ENCODE assay signal across 8 cellular contexts in the genomic region with DNA sequence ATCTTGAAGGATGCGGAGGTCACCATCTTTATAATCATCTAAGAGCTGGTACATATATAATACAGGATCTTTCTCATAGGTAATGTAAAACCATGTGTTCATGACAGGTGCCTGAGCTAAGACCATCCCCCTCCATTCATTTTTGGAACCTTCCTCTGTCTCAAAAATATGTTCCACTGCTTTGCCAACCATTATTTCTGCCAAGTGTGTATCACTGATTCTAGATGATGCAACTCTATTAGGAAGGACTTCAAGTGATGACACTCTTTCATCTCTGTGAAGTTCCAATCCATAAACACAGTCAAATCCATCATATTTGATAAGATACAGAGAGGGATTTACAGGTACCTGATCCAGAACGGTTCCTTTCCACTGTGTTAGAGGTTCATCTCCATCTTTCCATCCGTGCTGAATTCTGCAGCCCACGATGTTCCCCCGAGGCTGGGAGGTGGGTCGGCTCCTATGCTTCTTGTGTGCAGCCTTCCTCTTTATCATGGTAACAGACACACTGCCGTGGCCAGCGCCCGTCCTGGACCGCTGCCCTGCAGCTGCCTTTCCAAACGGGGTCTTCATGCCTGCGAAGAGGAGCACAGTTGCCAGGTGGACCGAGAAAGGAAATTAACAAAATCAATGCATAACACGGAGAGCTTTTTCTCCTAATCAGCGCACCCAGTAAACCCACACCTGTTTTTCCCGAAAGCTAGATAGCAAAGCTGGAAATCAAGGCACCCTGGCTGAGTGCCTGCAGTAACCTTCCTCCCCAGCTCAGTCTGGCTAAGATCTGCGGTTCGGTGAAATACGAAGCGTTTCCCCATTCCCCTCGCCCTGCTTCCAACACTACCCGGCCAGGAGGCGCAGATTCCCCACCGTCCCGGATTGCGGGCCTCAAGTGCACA. TPM values are rescaled to one million over a fixed set of nuclear protein-coding genes. Genes with fewer than 3 reads are reported as not detected.
DNase-seq lines count a peak whose midpoint lies in the region; ATAC-seq, FAIRE-seq and TF ChIP-seq lines count a peak whose summit lies in the region.

No MANE protein-coding gene starts in this region.

- intact Hi-C loops in breast epithelium (cut with DNase I; ENCODE audit: low total_unique reads) = no loop called here
- intact Hi-C loops in HepG2 (cut with micrococcal nuclease; ENCODE audit: unreplicated experiment) = loop anchor here (10.0 kb wide), 1 partner anchor 130 kb away; a partner anchor contains a TSS

- no peak for ATAC-seq in CD4-positive, CD25-positive, alpha-beta regulatory T cell (ENCODE audit: low read depth in 2 of 2)
- ATAC-seq in HG03064 (IDR thresholded peaks at IDR 0.05; ENCODE audit: low read depth, unreplicated experiment) (peak; percentile 19), HepG2 (peak; percentile 44), HG02759 (IDR thresholded peaks at IDR 0.05; ENCODE audit: unreplicated experiment) (no peak)

- no peak for TF ChIP-seq POLR2A in breast epithelium (IDR thresholded peaks at IDR 0.05)
- no peak; a peak in 1 of 4 replicates for TF ChIP-seq POLR2A in HepG2 (IDR thresholded peaks at IDR 0.05; ENCODE audit: insufficient read depth in 1 of 2, low read depth in 2 of 2, low read length in 2 of 2)

- H3K9me3 ChIP-seq in CD4-positive, CD25-positive, alpha-beta regulatory T cell (ENCODE audit: control insufficient read depth in 2 of 2, low read length in 2 of 2) = no peaks in the 10 kb centered on the region
- H3K9me3 ChIP-seq in breast epithelium (no peaks in the 10 kb centered on the region), HepG2 (ENCODE audit: low read length) (no peaks in the 10 kb centered on the region)

- no peak for DNase-seq in CD4-positive, CD25-positive, alpha-beta regulatory T cell
- DNase-seq in breast epithelium (ENCODE audit: low spot score in 2 of 2) (no peak), HepG2 (ENCODE audit: low spot score) (no peak), superior temporal gyrus (ENCODE audit: extremely low spot score) (peak; percentile 16), HCEC 1CT (no peak), NCI-H187 treated with DMSO at 0.1 percent for 48 hours (lab: John Stamatoyannopoulos, UW) (no peak)

- no peaks in the 10 kb centered on the region for H3K27me3 Mint-ChIP-seq in CD4-positive, CD25-positive, alpha-beta regulatory T cell

- H3K36me3 Mint-ChIP-seq in CD4-positive, CD25-positive, alpha-beta regulatory T cell = no peaks in the 10 kb centered on the region

- CTCF ChIA-PET in HepG2 (lab: Yijun Ruan, JAX; ENCODE audit: low intra/inter-chr PET ratio, low total read pairs) = no interaction called here

- peaks cover 0 to 49% (median 36%) of the 10 kb centered on the region in 4 donors for H3K4me1 Mint-ChIP-seq in CD4-positive, CD25-positive, alpha-beta regulatory T cell

- 40% methylated on average over 3 of the region's 26 CpGs for WGBS in HepG2 (ENCODE audit: low lambda C conversion rate)

- H3K36me3 ChIP-seq in CD4-positive, CD25-positive, alpha-beta regulatory T cell (ENCODE audit: control insufficient read depth, insufficient read depth, low read length) = no peaks in the 10 kb centered on the region
- H3K36me3 ChIP-seq in breast epithelium (no peaks in the 10 kb centered on the region), HepG2 (replicated peaks in 1 of 2; ENCODE audit: control insufficient read depth in 1 of 2, insufficient read depth in 2 of 2, low read length in 2 of 2) (0 out of 5 replicates have a peak, but pooled peaks cover 0 to 3% of the 10 kb centered on the region in 2 experiments)

- H3K27ac Mint-ChIP-seq in CD4-positive, CD25-positive, alpha-beta regulatory T cell = peak overlapping the region; percentile 76 to 97 (median 94)

- TSS peak; percentile 62 for BruUV-seq in HepG2 (replicated peaks; lab: Mats Ljungman, UMichigan)

- TF ChIP-seq CTCF in breast epithelium (IDR thresholded peaks at IDR 0.05) = no peak
- TF ChIP-seq CTCF in HepG2 (CRISPR knock-in tag; IDR thresholded peaks at IDR 0.05) = no peak

- H3K4me1 ChIP-seq in CD4-positive, CD25-positive, alpha-beta regulatory T cell (ENCODE audit: control insufficient read depth, insufficient read depth, low read length, poor library complexity, severe bottlenecking) = peaks cover 5% of the 10 kb centered on the region
- H3K4me1 ChIP-seq in breast epithelium (no peaks in the 10 kb centered on the region), HepG2 (ENCODE audit: insufficient read depth, low read length) (peaks cover 26% of the 10 kb centered on the region)

- H3K4me2 ChIP-seq in HepG2 (ENCODE audit: low read depth, low read length) = peak overlapping the region; percentile 70

- TF ChIP-seq EP300 in HepG2 (IDR thresholded peaks at IDR 0.05; ENCODE audit: low read depth in 2 of 2, low read length in 2 of 2) = no peak
- TF ChIP-seq EP300 in HepG2 (CRISPR knock-in tag; IDR thresholded peaks at IDR 0.05; ENCODE audit: borderline replicate concordance) = no peak

- no peak for FAIRE-seq in HepG2 (lab: Jason Lieb, UNC)

- no peaks in the 10 kb centered on the region for H3K9me3 Mint-ChIP-seq in CD4-positive, CD25-positive, alpha-beta regulatory T cell

- H3K4me3 Mint-ChIP-seq in CD4-positive, CD25-positive, alpha-beta regulatory T cell = peak overlapping the region; percentile 85 to 94 (median 90)

- POLR2A ChIA-PET in HepG2 (lab: Yijun Ruan, JAX) = interaction anchor here (1.2 kb wide), 1 partner anchor 16 kb away, joined by 5 read pairs; no protein-coding TSS in a partner anchor

- H3K4me3 ChIP-seq in CD4-positive, CD25-positive, alpha-beta regulatory T cell (ENCODE audit: low read depth, low read length) = peak overlapping the region; percentile 48
- H3K4me3 ChIP-seq in breast epithelium (peak overlapping the region; percentile 62 to 77 (median 62)), HepG2 (replicated peaks in 1 of 3; ENCODE audit: insufficient read depth in 1 of 3, low read depth in 2 of 3, low read length in 3 of 3) (peak overlapping the region; percentile 79 to 88 (median 85))

- H3K27me3 ChIP-seq in CD4-positive, CD25-positive, alpha-beta regulatory T cell (ENCODE audit: control insufficient read depth, insufficient read depth, low read length) = no peaks in the 10 kb centered on the region
- H3K27me3 ChIP-seq in breast epithelium (peaks cover 0 to 51% of the 10 kb centered on the region in 2 donors), HepG2 (ENCODE audit: control insufficient read depth in 1 of 2, insufficient read depth in 2 of 2, low read length in 2 of 2) (no peaks in the 10 kb centered on the region)

- no peak for TF ChIP-seq RAD21 in HepG2 (CRISPR knock-in tag; IDR thresholded peaks at IDR 0.05)

- H3K79me2 ChIP-seq in HepG2 (ENCODE audit: insufficient read depth, low read length) = no peaks in the 10 kb centered on the region

- H3K27ac ChIP-seq in CD4-positive, CD25-positive, alpha-beta regulatory T cell (ENCODE audit: insufficient read depth, low read length, poor library complexity, severe bottlenecking) = peak overlapping the region; percentile 47
- H3K27ac ChIP-seq in breast epithelium (peak overlapping the region; percentile 75 to 86), HepG2 (ENCODE audit: extremely low read length, insufficient read depth, low read length) (peak overlapping the region; percentile 83)

- H3K9ac ChIP-seq in HepG2 (ENCODE audit: insufficient read depth, low read depth, low read length) = peak overlapping the region; percentile 77

- in situ Hi-C loops in HepG2 (cut with HindIII; ENCODE audit: extremely low pct_ligation_motif_present, low pct_unique_long_range_greater_than_20kb) = loop anchor here (25.0 kb wide), 1 partner anchor 182 kb away; no protein-coding TSS in a partner anchor

- H4K20me1 ChIP-seq in HepG2 (ENCODE audit: insufficient read depth, low read length) = no peaks in the 10 kb centered on the region

- H2AFZ ChIP-seq in HepG2 (ENCODE audit: low read length) = no peak overlapping the region

TF ChIP-seq in HepG2, 621 proteins besides CTCF, POLR2A, EP300 and RAD21:
- TF ChIP-seq JUN (CRISPR knock-in tag; IDR thresholded peaks at IDR 0.05) (no peak), NONO (IDR thresholded peaks at IDR 0.05) (no peak), NONO (CRISPR knock-in tag; conservative IDR thresholded peaks at IDR 0.05) (no peak), ZNF775 (CRISPR knock-in tag; IDR thresholded peaks at IDR 0.05; ENCODE audit: borderline replicate concordance) (no peak), ZNF501 (CRISPR knock-in tag; IDR thresholded peaks at IDR 0.05) (0 out of 2 replicates have a peak, but pooled peaks have one; percentile 13)
TF ChIP-seq in HepG2: peak in this region for 1.

RNA-seq across cellular contexts. Expression of a gene that starts 0.7 kb away (rescaled TPM):
- total RNA-seq in CD4-positive, CD25-positive, alpha-beta regulatory T cell = 6.9 TPM
- polyA plus RNA-seq in CD4-positive, CD25-positive, alpha-beta regulatory T cell = 1 to 10 TPM; 4.4 to 5.9 (median 5.7) TPM
- total RNA-seq in breast epithelium (10 to 100 TPM; 13.4 to 17.1 (median 13.8) TPM), HepG2 (2016; rRNA removed; fragmentation: Illumina TruSeq; extraction: Trizol) (5.2 and 8.4 TPM in 2 replicates)
- total RNA-seq in HepG2 (2016; cell fraction: cytosol; rRNA removed; fragmentation: Illumina TruSeq; extraction: Trizol; ENCODE audit: low read depth) = 1.9 and 3.2 TPM in 2 replicates
- 5.2 and 9.7 TPM in 2 replicates for total RNA-seq in HepG2 (2016; cell fraction: insoluble cytoplasmic fraction; rRNA removed; fragmentation: Illumina TruSeq; extraction: Trizol)
- 4.0 and 4.3 TPM in 2 replicates for total RNA-seq in HepG2 (2016; cell fraction: membrane; rRNA removed; fragmentation: Illumina TruSeq; extraction: Trizol)
- 21.3 and 21.8 TPM in 2 replicates for total RNA-seq in HepG2 (2016; cell fraction: nucleus; rRNA removed; fragmentation: Illumina TruSeq; extraction: Trizol)
- polyA plus RNA-seq in HepG2 (2011; rRNA removed) = 8.8 TPM in 2 replicates
- 3.2 and 3.5 TPM in 2 replicates for polyA plus RNA-seq in HepG2 (2011; cell fraction: cytosol; rRNA removed)
- 33.1 and 35.0 TPM in 2 replicates for polyA plus RNA-seq in HepG2 (2011; cell fraction: nucleus; rRNA removed)
- 6.3 and 6.6 TPM in 2 replicates for polyA plus RNA-seq in HepG2 (2012)
- 1.5 and 2.0 TPM in 2 replicates for polyA plus RNA-seq in HepG2 (2016; cell fraction: cytosol; fragmentation: Illumina TruSeq; extraction: Trizol; ENCODE audit: low read depth)
- 5.2 TPM in 2 replicates for polyA plus RNA-seq in HepG2 (2016; cell fraction: insoluble cytoplasmic fraction; fragmentation: Illumina TruSeq; extraction: Trizol; ENCODE audit: low read depth)
- 4.0 and 4.6 TPM in 2 replicates for polyA plus RNA-seq in HepG2 (2016; cell fraction: membrane; fragmentation: Illumina TruSeq; extraction: Trizol; ENCODE audit: low read depth)
- polyA plus RNA-seq in HepG2 (2016; cell fraction: nucleus; fragmentation: Illumina TruSeq; extraction: Trizol; ENCODE audit: insufficient read depth, low read depth) = 27.1 and 27.9 TPM in 2 replicates
- 5.8 and 6.1 TPM in 2 replicates for polyA minus RNA-seq in HepG2 (2011; rRNA and poly(A)+ RNA removed; ENCODE audit: low replicate concordance)
- 2.0 and 3.0 TPM in 2 replicates for polyA minus RNA-seq in HepG2 (2011; cell fraction: cytosol; rRNA and poly(A)+ RNA removed)
- polyA minus RNA-seq in HepG2 (2011; cell fraction: nucleus; rRNA and poly(A)+ RNA removed) = 41.2 and 45.1 TPM in 2 replicates

Comparison
In these comparisons a context has a peak if more than half of its experiments do, and no peak if none do; other contexts are left out.
1. ATAC-seq: peak in HG03064 (single experiment) and HepG2 (single experiment); none in CD4-positive, CD25-positive, alpha-beta regulatory T cell (0 of 2) and HG02759 (single experiment).
2. Peak in every context shown above with its lines, with median percentiles within 50 percentile points of each other: H3K27ac ChIP-seq and H3K4me3 ChIP-seq.